In genomic region chr7:122423591-122423990, GRCh38 we compare ENCODE assay signal across 1 cellular context.
TF ChIP-seq lines count a peak whose summit lies in the region.

No MANE protein-coding gene starts in this region.

TF ChIP-seq in WTC11, 78 proteins besides CTCF, POLR2A, EP300 and RAD21 (continued from another document):
- TF ChIP-seq, protein P1, sequence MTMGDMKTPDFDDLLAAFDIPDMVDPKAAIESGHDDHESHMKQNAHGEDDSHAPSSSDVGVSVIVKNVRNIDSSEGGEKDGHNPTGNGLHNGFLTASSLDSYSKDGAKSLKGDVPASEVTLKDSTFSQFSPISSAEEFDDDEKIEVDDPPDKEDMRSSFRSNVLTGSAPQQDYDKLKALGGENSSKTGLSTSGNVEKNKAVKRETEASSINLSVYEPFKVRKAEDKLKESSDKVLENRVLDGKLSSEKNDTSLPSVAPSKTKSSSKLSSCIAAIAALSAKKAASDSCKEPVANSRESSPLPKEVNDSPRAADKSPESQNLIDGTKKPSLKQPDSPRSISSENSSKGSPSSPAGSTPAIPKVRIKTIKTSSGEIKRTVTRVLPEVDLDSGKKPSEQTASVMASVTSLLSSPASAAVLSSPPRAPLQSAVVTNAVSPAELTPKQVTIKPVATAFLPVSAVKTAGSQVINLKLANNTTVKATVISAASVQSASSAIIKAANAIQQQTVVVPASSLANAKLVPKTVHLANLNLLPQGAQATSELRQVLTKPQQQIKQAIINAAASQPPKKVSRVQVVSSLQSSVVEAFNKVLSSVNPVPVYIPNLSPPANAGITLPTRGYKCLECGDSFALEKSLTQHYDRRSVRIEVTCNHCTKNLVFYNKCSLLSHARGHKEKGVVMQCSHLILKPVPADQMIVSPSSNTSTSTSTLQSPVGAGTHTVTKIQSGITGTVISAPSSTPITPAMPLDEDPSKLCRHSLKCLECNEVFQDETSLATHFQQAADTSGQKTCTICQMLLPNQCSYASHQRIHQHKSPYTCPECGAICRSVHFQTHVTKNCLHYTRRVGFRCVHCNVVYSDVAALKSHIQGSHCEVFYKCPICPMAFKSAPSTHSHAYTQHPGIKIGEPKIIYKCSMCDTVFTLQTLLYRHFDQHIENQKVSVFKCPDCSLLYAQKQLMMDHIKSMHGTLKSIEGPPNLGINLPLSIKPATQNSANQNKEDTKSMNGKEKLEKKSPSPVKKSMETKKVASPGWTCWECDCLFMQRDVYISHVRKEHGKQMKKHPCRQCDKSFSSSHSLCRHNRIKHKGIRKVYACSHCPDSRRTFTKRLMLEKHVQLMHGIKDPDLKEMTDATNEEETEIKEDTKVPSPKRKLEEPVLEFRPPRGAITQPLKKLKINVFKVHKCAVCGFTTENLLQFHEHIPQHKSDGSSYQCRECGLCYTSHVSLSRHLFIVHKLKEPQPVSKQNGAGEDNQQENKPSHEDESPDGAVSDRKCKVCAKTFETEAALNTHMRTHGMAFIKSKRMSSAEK (CRISPR knock-in tag; IDR thresholded peaks at IDR 0.05; ENCODE audit: borderline replicate concordance), result no peak
- TF ChIP-seq NR1H2 (CRISPR knock-in tag; IDR thresholded peaks at IDR 0.05), result no peak
